ENCODE assay signal across 13 cellular contexts in the genomic region with DNA sequence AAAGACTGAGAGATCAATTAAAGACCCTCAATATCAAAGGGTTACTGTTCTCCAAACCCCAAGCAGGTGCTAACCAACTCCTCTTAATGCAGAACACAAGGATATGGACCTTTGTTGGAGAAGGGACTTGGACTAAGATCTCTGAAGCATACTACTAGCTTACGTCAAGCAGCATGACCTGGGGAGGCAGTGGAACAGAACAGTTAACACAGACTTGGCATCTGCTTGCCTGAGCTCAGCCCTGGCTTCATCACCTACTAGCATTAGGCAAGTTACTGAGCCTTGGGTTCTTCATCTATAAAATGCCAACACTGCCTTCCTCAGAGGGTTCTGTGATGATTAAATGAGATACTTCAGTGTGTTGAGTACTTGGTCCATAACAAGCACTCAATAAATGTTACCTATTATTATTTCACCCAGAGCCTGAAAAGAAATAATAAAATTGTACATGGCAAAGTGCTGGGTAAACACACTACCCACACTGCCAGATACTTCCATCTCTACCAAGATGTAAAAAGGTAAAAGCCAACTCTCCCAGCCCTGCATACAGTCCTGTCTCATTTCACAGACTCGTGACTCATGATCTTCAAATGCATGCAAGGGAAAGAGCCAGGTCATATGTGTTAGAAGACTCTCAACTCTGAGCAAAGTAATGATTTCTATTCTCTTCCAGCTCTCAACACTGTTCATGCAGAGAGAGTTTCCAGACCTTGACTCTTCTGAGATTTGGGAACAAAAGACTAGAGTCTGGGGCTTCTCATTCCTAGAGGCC. TPM values are rescaled to one million over a fixed set of nuclear protein-coding genes. Genes with fewer than 3 reads are reported as not detected.
DNase-seq lines count a peak whose midpoint lies in the region; ATAC-seq and TF ChIP-seq lines count a peak whose summit lies in the region.
"Had no signal": no experiment of that assay in that cellular context is flagged by ENCODE, and none has a peak within 500 bp of the region (broad histone marks: within the 10 kb centered on the region; RNA-seq: fewer than 3 reads in every experiment).

No MANE protein-coding gene starts in this region.

- intact Hi-C loops in cardiac septum (cut with DNase I) (no loop called here), left cardiac atrium (cut with DNase I) (no loop called here), thyroid gland (cut with DNase I) (no loop called here), esophagus muscularis mucosa (cut with DNase I) (no loop called here)
- intact Hi-C loops in activated T-helper 1 cell treated with anti-CD3 and anti-CD28 coated beads, Interleukin-12 subunit alpha, Interleukin-12 subunit beta, Interleukin-2, Interleukin-4 antibody, amounts not matched to agents 30 ng/mL and 10 ng/mL and 1 ng/mL, durations not matched to agents 14 hours and 24 hours and 36 hours (cut with micrococcal nuclease) = no loop called here

- TF ChIP-seq POLR2A in thyroid gland (IDR thresholded peaks at IDR 0.05) (no peak), esophagus muscularis mucosa (IDR thresholded peaks at IDR 0.05; ENCODE audit: low read depth) (no peak)

- H3K27me3 Mint-ChIP-seq in activated T-helper 1 cell treated with anti-CD3 and anti-CD28 coated beads, Interleukin-12 subunit alpha, Interleukin-12 subunit beta, Interleukin-2, Interleukin-4 antibody, amounts not matched to agents 30 ng/mL and 10 ng/mL and 1 ng/mL, durations not matched to agents 14 hours and 24 hours and 36 hours (ENCODE audit: insufficient read depth) = no peaks in the 10 kb centered on the region

- H3K36me3 ChIP-seq in thyroid gland (no peaks in the 10 kb centered on the region), esophagus muscularis mucosa (peaks cover 0 to 6% (median 1%) of the 10 kb centered on the region in 4 donors)
- H3K36me3 ChIP-seq: uterus had no signal

- H3K27ac Mint-ChIP-seq in activated T-helper 1 cell treated with anti-CD3 and anti-CD28 coated beads, Interleukin-12 subunit alpha, Interleukin-12 subunit beta, Interleukin-2, Interleukin-4 antibody, amounts not matched to agents 30 ng/mL and 10 ng/mL and 1 ng/mL, durations not matched to agents 14 hours and 24 hours and 36 hours = peak overlapping the region; percentile 67

- H3K9me3 ChIP-seq in thyroid gland (no peaks in the 10 kb centered on the region), esophagus muscularis mucosa (no peaks in the 10 kb centered on the region)
- H3K9me3 ChIP-seq: uterus had no signal

- peaks cover 35% of the 10 kb centered on the region for H3K36me3 Mint-ChIP-seq in activated T-helper 1 cell treated with anti-CD3 and anti-CD28 coated beads, Interleukin-12 subunit alpha, Interleukin-12 subunit beta, Interleukin-2, Interleukin-4 antibody, amounts not matched to agents 30 ng/mL and 10 ng/mL and 1 ng/mL, durations not matched to agents 14 hours and 24 hours and 36 hours (ENCODE audit: low read depth)

- peak overlapping the region; percentile 40 for H3K4me3 Mint-ChIP-seq in activated T-helper 1 cell treated with anti-CD3 and anti-CD28 coated beads, Interleukin-12 subunit alpha, Interleukin-12 subunit beta, Interleukin-2, Interleukin-4 antibody, amounts not matched to agents 30 ng/mL and 10 ng/mL and 1 ng/mL, durations not matched to agents 14 hours and 24 hours and 36 hours

- H3K9me3 Mint-ChIP-seq in activated T-helper 1 cell treated with anti-CD3 and anti-CD28 coated beads, Interleukin-12 subunit alpha, Interleukin-12 subunit beta, Interleukin-2, Interleukin-4 antibody, amounts not matched to agents 30 ng/mL and 10 ng/mL and 1 ng/mL, durations not matched to agents 14 hours and 24 hours and 36 hours = no peaks in the 10 kb centered on the region

- 56 to 59% methylated on average over 2 of the region's 2 CpGs for WGBS in thyroid gland, 2 donors
- 92% methylated on average over 2 of the region's 2 CpGs for WGBS in esophagus muscularis mucosa

- H3K27ac ChIP-seq in foreskin keratinocyte (no peak overlapping the region), thyroid gland (peak overlapping the region; percentile 66 to 82 (median 70)), esophagus muscularis mucosa (replicated peaks in 1 of 4) (no peak overlapping the region)
- H3K27ac ChIP-seq: uterus had no signal

- TF ChIP-seq EP300 in esophagus muscularis mucosa (IDR thresholded peaks at IDR 0.05) = no peak

- H3K4me3 ChIP-seq in thyroid gland (replicated peaks in 1 of 3) (no peak overlapping the region), esophagus muscularis mucosa (no peak overlapping the region)
- H3K4me3 ChIP-seq: skin epidermis, uterus had no signal

- H3K27me3 ChIP-seq in foreskin keratinocyte (no peaks in the 10 kb centered on the region), thyroid gland (no peaks in the 10 kb centered on the region), esophagus muscularis mucosa (no peaks in the 10 kb centered on the region)
- H3K27me3 ChIP-seq: uterus had no signal

- peak; percentile 19 for DNase-seq in cardiac septum (ENCODE audit: low spot score)
- no peak for DNase-seq in left cardiac atrium
- no peak for DNase-seq in activated T-helper 1 cell treated with anti-CD3 and anti-CD28 coated beads, Interleukin-12 subunit alpha, Interleukin-12 subunit beta, Interleukin-2, Interleukin-4 antibody, amounts not matched to agents 30 ng/mL and 10 ng/mL and 1 ng/mL, durations not matched to agents 14 hours and 24 hours and 36 hours (ENCODE audit: low spot score)
- peak in 1 of 2 donors; percentile 22 for DNase-seq in foreskin keratinocyte
- DNase-seq in thyroid gland = peak; percentile 78
- DNase-seq in NCI-H1105 (lab: John Stamatoyannopoulos, UW) = no peak
- no peak for DNase-seq in esophagus muscularis mucosa (ENCODE audit: extremely low spot score)
- DNase-seq: activated CD4-positive, alpha-beta T cell treated with anti-CD3 and anti-CD28 coated beads for 48 hours; anterior cingulate cortex; NCI-H1436; uterus had no signal

- peaks cover 88% of the 10 kb centered on the region for H3K4me1 Mint-ChIP-seq in activated T-helper 1 cell treated with anti-CD3 and anti-CD28 coated beads, Interleukin-12 subunit alpha, Interleukin-12 subunit beta, Interleukin-2, Interleukin-4 antibody, amounts not matched to agents 30 ng/mL and 10 ng/mL and 1 ng/mL, durations not matched to agents 14 hours and 24 hours and 36 hours (ENCODE audit: low read depth)

- H3K4me1 ChIP-seq in foreskin keratinocyte (peaks cover 18% of the 10 kb centered on the region), thyroid gland (peaks cover 68 to 99% of the 10 kb centered on the region in 2 donors), esophagus muscularis mucosa (peaks cover 57 to 71% (median 63%) of the 10 kb centered on the region in 4 donors)

- TF ChIP-seq CTCF in foreskin keratinocyte (conservative IDR thresholded peaks at IDR 0.05) (no peak), thyroid gland (IDR thresholded peaks at IDR 0.05) (no peak), esophagus muscularis mucosa (IDR thresholded peaks at IDR 0.05) (no peak)

- ATAC-seq in left cardiac atrium (no peak), foreskin keratinocyte (peak; percentile 25), GM21515 (IDR thresholded peaks at IDR 0.05; ENCODE audit: unreplicated experiment) (no peak)

RNA-seq across cellular contexts. Expression of gene FMNL3, which starts 39.7 kb away (rescaled TPM):
- total RNA-seq in cardiac septum (19.8 TPM), left cardiac atrium (10 to 100 TPM; 12.2 to 21.2 TPM), foreskin keratinocyte (9.5 and 10.6 TPM in 2 replicates), thyroid gland (10 to 100 TPM; 30.9 to 41.8 (median 35.1) TPM), esophagus muscularis mucosa (10 to 100 TPM in 3 of 4 donors, 1 to 10 TPM in 1; 9.6 to 14.6 (median 12.8) TPM)
- total RNA-seq in activated T-helper 1 cell treated with anti-CD3 and anti-CD28 coated beads, Interleukin-12 subunit alpha, Interleukin-12 subunit beta, Interleukin-2, Interleukin-4 antibody, amounts not matched to agents 30 ng/mL and 10 ng/mL and 1 ng/mL, durations not matched to agents 14 hours and 24 hours and 36 hours = 43.0 and 46.1 TPM in 2 replicates
- 3.8 and 4.2 TPM in 2 replicates for polyA plus RNA-seq in foreskin keratinocyte

RNA-seq across cellular contexts. Expression of gene PRPF40B, which starts 44.1 kb away (rescaled TPM):
- total RNA-seq in cardiac septum = 30.1 TPM
- 10 to 100 TPM; 14.3 to 21.1 TPM for total RNA-seq in left cardiac atrium
- total RNA-seq in activated T-helper 1 cell treated with anti-CD3 and anti-CD28 coated beads, Interleukin-12 subunit alpha, Interleukin-12 subunit beta, Interleukin-2, Interleukin-4 antibody, amounts not matched to agents 30 ng/mL and 10 ng/mL and 1 ng/mL, durations not matched to agents 14 hours and 24 hours and 36 hours = 10.4 and 12.7 TPM in 2 replicates
- total RNA-seq in foreskin keratinocyte = 26.6 TPM in 2 replicates
- 20.3 and 20.6 TPM in 2 replicates for polyA plus RNA-seq in foreskin keratinocyte
- 10 to 100 TPM; 29.5 to 39.7 (median 34.4) TPM for total RNA-seq in thyroid gland
- total RNA-seq in esophagus muscularis mucosa = 10 to 100 TPM in 3 of 4 donors, 1 to 10 TPM in 1; 9.6 to 19.0 (median 13.9) TPM

Comparison
In these comparisons a context has a peak if more than half of its experiments do, and no peak if none do; other contexts are left out.
1. DNase-seq: peak in cardiac septum (single experiment) and thyroid gland (2 of 2); none in left cardiac atrium (single experiment), activated T-helper 1 cell treated with anti-CD3 and anti-CD28 coated beads, Interleukin-12 subunit alpha, Interleukin-12 subunit beta, Interleukin-2, Interleukin-4 antibody, amounts not matched to agents 30 ng/mL and 10 ng/mL and 1 ng/mL, durations not matched to agents 14 hours and 24 hours and 36 hours (single experiment), NCI-H1105 (single experiment) and esophagus muscularis mucosa (single experiment).
2. H3K27ac ChIP-seq: peak in thyroid gland (3 of 3); none in foreskin keratinocyte (single experiment) and esophagus muscularis mucosa (0 of 4).